ENCODE assay signal across 1 cellular context in the genomic region with DNA sequence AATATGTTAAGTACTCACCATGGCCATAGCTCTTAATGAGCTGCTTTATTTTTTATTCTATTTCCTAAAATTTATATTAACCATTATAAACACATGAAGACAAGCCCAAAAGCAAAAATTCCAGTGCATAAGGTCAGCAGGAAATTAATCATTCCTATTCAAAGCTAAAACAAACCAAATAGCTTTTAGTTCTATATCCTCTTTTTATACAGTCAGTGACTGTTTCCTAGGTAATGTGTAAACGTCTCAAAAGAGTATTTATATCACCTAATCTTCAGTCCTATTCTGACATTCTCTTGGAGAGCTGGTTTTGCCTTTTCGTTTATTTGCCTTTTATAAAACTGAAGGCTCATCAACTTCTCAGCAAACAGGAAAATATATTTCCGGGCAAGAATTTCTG.
A peak's percentile ranks its signal among the peaks of the same experiment; 100 is the strongest.
TF ChIP-seq lines count a peak whose summit lies in the region.

No MANE protein-coding gene starts in this region.

TF ChIP-seq in endothelial cell of umbilical vein, 7 proteins besides CTCF, POLR2A, EP300 and RAD21:
- TF ChIP-seq EZH2 (IDR thresholded peaks at IDR 0.05; ENCODE audit: borderline replicate concordance, low read depth, low read length, severe bottlenecking): no peak
- peak; percentile 81 for TF ChIP-seq JUN (IDR thresholded peaks at IDR 0.05; ENCODE audit: borderline replicate concordance, insufficient read depth, insufficient read length, low read depth)
- TF ChIP-seq FOS (IDR thresholded peaks at IDR 0.05; ENCODE audit: borderline replicate concordance, insufficient read depth, low read length): peak; percentile 52
- no peak for TF ChIP-seq GATA2 (IDR thresholded peaks at IDR 0.05; ENCODE audit: insufficient read depth, insufficient read length, low read depth, low read length)
- TF ChIP-seq POLR2AphosphoS5 (IDR thresholded peaks at IDR 0.05; ENCODE audit: insufficient read depth, low read depth, low read length): no peak
- TF ChIP-seq, protein P1, sequence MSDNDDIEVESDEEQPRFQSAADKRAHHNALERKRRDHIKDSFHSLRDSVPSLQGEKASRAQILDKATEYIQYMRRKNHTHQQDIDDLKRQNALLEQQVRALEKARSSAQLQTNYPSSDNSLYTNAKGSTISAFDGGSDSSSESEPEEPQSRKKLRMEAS (IDR thresholded peaks at IDR 0.05; ENCODE audit: insufficient read depth, insufficient read length): no peak
- no peak for TF ChIP-seq MYC (IDR thresholded peaks at IDR 0.05; ENCODE audit: low read depth, low read length)
